Comparison of ENCODE assay signal across 25 cellular contexts in genomic region chr18:59932401-59932800, GRCh38.
"Had no signal": no experiment of that assay in that cellular context is flagged by ENCODE, and none has a peak within 500 bp of the region (broad histone marks: within the 10 kb centered on the region; RNA-seq: fewer than 3 reads in every experiment).

No MANE protein-coding gene starts in this region.

- H3K9me3 ChIP-seq: breast epithelium had no signal

- H3K27ac Mint-ChIP-seq: activated CD8-positive, alpha-beta T cell treated with anti-CD3 and anti-CD28 coated beads, Interleukin-2, amount 10 ng/mL, durations not matched to agents 7 days and 5 days; activated naive CD4-positive, alpha-beta T cell treated with anti-CD3 and anti-CD28 coated beads, Interleukin-2, amount 50 U/mL, for 24 hours; T-helper 1 cell treated with Interleukin-12 subunit alpha and Interleukin-12 subunit beta and Interleukin-4 antibody, amounts not matched to agents 30 μg/mL and 1 μg/mL, for 36 hours; WTC11 had no signal

- DNase-seq: activated CD4-positive, alpha-beta T cell treated with anti-CD3 and anti-CD28 coated beads for 48 hours; activated CD4-positive, alpha-beta T cell treated with anti-CD3 and anti-CD28 coated beads, Interleukin-2, amount 50 U/mL, for 4 hours; activated CD4-positive, CD25-positive, alpha-beta regulatory T cell treated with anti-CD3 and anti-CD28 coated beads, Interleukin-2, amount 50 U/mL, for 72 hours; activated CD8-positive, alpha-beta memory T cell treated with anti-CD3 and anti-CD28 coated beads, Interleukin-2, amount 50 U/mL, for 48 hours; activated CD8-positive, alpha-beta T cell treated with anti-CD3 and anti-CD28 coated beads, Interleukin-2, amount 10 ng/mL, durations not matched to agents 7 days and 5 days; activated effector memory CD4-positive, alpha-beta T cell treated with Interleukin-2 at 50 U/mL for 16 hours; activated naive CD4-positive, alpha-beta T cell; activated T-cell treated with anti-CD3 and anti-CD28 coated beads, Interleukin-2, amount 50 U/mL, for 1 hour; aorta; central memory CD4-positive, alpha-beta T cell; Karpas-422; MM.1S; NCI-H1105; NCI-H1436; NCI-H1694 treated with DMSO at 0.1 percent for 48 hours; NCI-H2029 treated with DMSO at 0.1 percent for 48 hours; NCI-H510A treated with DMSO at 0.1 percent for 48 hours; NCI-H69; NK-92 treated with Interleukin-12 subunit alpha and Interleukin-12 subunit beta, amount 100 ng/mL, for 24 hours; OCI-M1; RPMI8226 had no signal

- H3K4me3 Mint-ChIP-seq: activated CD8-positive, alpha-beta T cell treated with anti-CD3 and anti-CD28 coated beads, Interleukin-2, amount 10 ng/mL, durations not matched to agents 7 days and 5 days; activated naive CD4-positive, alpha-beta T cell treated with anti-CD3 and anti-CD28 coated beads, Interleukin-2, amount 50 U/mL, for 24 hours; T-helper 1 cell treated with Interleukin-12 subunit alpha and Interleukin-12 subunit beta and Interleukin-4 antibody, amounts not matched to agents 30 μg/mL and 1 μg/mL, for 36 hours; WTC11 had no signal

- H3K27ac ChIP-seq: breast epithelium had no signal

- H3K4me1 ChIP-seq: breast epithelium had no signal

- H3K27me3 ChIP-seq: breast epithelium had no signal

- H3K27me3 Mint-ChIP-seq: activated naive CD4-positive, alpha-beta T cell treated with anti-CD3 and anti-CD28 coated beads, Interleukin-2, amount 50 U/mL, for 24 hours had no signal

- H3K9me3 Mint-ChIP-seq: activated naive CD4-positive, alpha-beta T cell treated with anti-CD3 and anti-CD28 coated beads, Interleukin-2, amount 50 U/mL, for 24 hours; T-helper 1 cell treated with Interleukin-12 subunit alpha and Interleukin-12 subunit beta and Interleukin-4 antibody, amounts not matched to agents 30 μg/mL and 1 μg/mL, for 36 hours; WTC11 had no signal

- H3K36me3 Mint-ChIP-seq: activated naive CD4-positive, alpha-beta T cell treated with anti-CD3 and anti-CD28 coated beads, Interleukin-2, amount 50 U/mL, for 24 hours; WTC11 had no signal

- H3K4me3 ChIP-seq: breast epithelium had no signal

- H3K36me3 ChIP-seq: breast epithelium had no signal
